Comparison of ENCODE assay signal across 11 cellular contexts in genomic region chr2:40032650-40033319, GRCh38.
DNase-seq lines count a peak whose midpoint lies in the region; ATAC-seq and TF ChIP-seq lines count a peak whose summit lies in the region.
"Had no signal": no experiment of that assay in that cellular context is flagged by ENCODE, and none has a peak within 500 bp of the region (broad histone marks: within the 10 kb centered on the region; RNA-seq: fewer than 3 reads in every experiment).

No MANE protein-coding gene starts in this region.

- H3K36me3 ChIP-seq in kidney epithelial cell (ENCODE audit: control insufficient read depth, insufficient read depth, low read length): no peaks in the 10 kb centered on the region
- H3K36me3 ChIP-seq: cardiac muscle cell had no signal

- H3K27me3 ChIP-seq in kidney epithelial cell (ENCODE audit: control insufficient read depth, insufficient read depth, low read length): no peaks in the 10 kb centered on the region
- H3K27me3 ChIP-seq: cardiac muscle cell had no signal

- ATAC-seq in HG03039 (IDR thresholded peaks at IDR 0.05; ENCODE audit: unreplicated experiment): no peak

- peak; percentile 89 for DNase-seq in AG10803 (ENCODE audit: low read depth)
- DNase-seq in HS-5 (ENCODE audit: low read depth): peak; percentile 97
- DNase-seq in amniotic epithelial cell (ENCODE audit: low read depth): peak; percentile 84
- DNase-seq in kidney epithelial cell (ENCODE audit: low read depth): peak; percentile 56
- no peak for DNase-seq in stimulated activated CD4-positive, alpha-beta T cell treated with anti-CD3 and anti-CD28 coated beads, Interleukin-4, amount 100 ng/mL, for 1 hour
- DNase-seq in D341Med (ENCODE audit: low spot score): no peak
- DNase-seq in NCI-H526 treated with DMSO at 0.1 percent for 48 hours (lab: John Stamatoyannopoulos, UW): no peak
- DNase-seq: erythroblast, NCI-H510A had no signal

- TF ChIP-seq CTCF in AG10803 (conservative IDR thresholded peaks at IDR 0.05; ENCODE audit: low read length) (no peak), kidney epithelial cell (IDR thresholded peaks at IDR 0.05; ENCODE audit: insufficient read depth, low read length, poor library complexity, severe bottlenecking) (no peak)

- H3K4me3 ChIP-seq in AG10803 (ENCODE audit: low read length) (no peak overlapping the region), kidney epithelial cell (ENCODE audit: low read depth, low read length) (no peak overlapping the region)
- H3K4me3 ChIP-seq: cardiac muscle cell had no signal

Comparison
In these comparisons a context has a peak if more than half of its experiments do, and no peak if none do; other contexts are left out.
1. DNase-seq: peak in AG10803 (single experiment), HS-5 (single experiment), amniotic epithelial cell (single experiment) and kidney epithelial cell (single experiment); none in stimulated activated CD4-positive, alpha-beta T cell treated with anti-CD3 and anti-CD28 coated beads, Interleukin-4, amount 100 ng/mL, for 1 hour (single experiment), D341Med (single experiment) and NCI-H526 treated with DMSO at 0.1 percent for 48 hours (single experiment).